Comparison of ENCODE assay signal across 12 cellular contexts in genomic region chr14:59330455-59330854, GRCh38.
DNase-seq lines count a peak whose midpoint lies in the region; ATAC-seq and TF ChIP-seq lines count a peak whose summit lies in the region.
"Had no signal": no experiment of that assay in that cellular context is flagged by ENCODE, and none has a peak within 500 bp of the region (broad histone marks: within the 10 kb centered on the region; RNA-seq: fewer than 3 reads in every experiment).

No MANE protein-coding gene starts in this region.

- H3K27ac ChIP-seq in duodenal mucosa (ENCODE audit: low read depth, low read length): peak overlapping the region; percentile 55
- H3K27ac ChIP-seq in thoracic aorta: peak overlapping the region; percentile 28 to 39

- no peaks in the 10 kb centered on the region for H3K27me3 ChIP-seq in duodenal mucosa (ENCODE audit: control insufficient read depth in 1 of 2, insufficient read depth in 2 of 2, low read length in 2 of 2)
- H3K27me3 ChIP-seq in thoracic aorta (replicated peaks; ENCODE audit: insufficient read depth): no peaks in the 10 kb centered on the region
- H3K27me3 ChIP-seq: MG63 had no signal

- no peak overlapping the region for H3K9ac ChIP-seq in duodenal mucosa (ENCODE audit: low read depth in 1 of 2, low read length in 2 of 2)

- H3K9me3 ChIP-seq in duodenal mucosa (ENCODE audit: control insufficient read depth in 1 of 2, low read length in 2 of 2): no peaks in the 10 kb centered on the region
- H3K9me3 ChIP-seq in thoracic aorta: no peaks in the 10 kb centered on the region
- H3K9me3 ChIP-seq: MG63 had no signal

- no peak overlapping the region for H3K4me3 ChIP-seq in duodenal mucosa (ENCODE audit: low read depth in 1 of 2, low read length in 2 of 2)
- H3K4me3 ChIP-seq in thoracic aorta: no peak overlapping the region
- H3K4me3 ChIP-seq: MG63 had no signal

- H3K36me3 ChIP-seq in duodenal mucosa (ENCODE audit: control insufficient read depth in 1 of 2, insufficient read depth in 2 of 2, low read length in 2 of 2) (peaks cover 7 to 20% of the 10 kb centered on the region in 2 donors), thoracic aorta (peaks cover 8% of the 10 kb centered on the region)
- H3K36me3 ChIP-seq: MG63 had no signal

- TF ChIP-seq CTCF in thoracic aorta (IDR thresholded peaks at IDR 0.05): no peak

- DNase-seq in thoracic aorta (ENCODE audit: low spot score): no peak
- DNase-seq in NCI-H524 (lab: John Stamatoyannopoulos, UW): no peak
- DNase-seq in stimulated activated CD4-positive, alpha-beta T cell treated with anti-CD3 and anti-CD28 coated beads, Interleukin-1b, Interleukin-23, amount 100 ng/mL, for 48 hours: no peak
- DNase-seq: activated CD8-positive, alpha-beta memory T cell treated with anti-CD3 and anti-CD28 coated beads, Interleukin-2, amount 10 ng/mL, durations not matched to agents 7 days and 5 days; DMS 273 treated with DMSO at 0.1 percent for 48 hours; kidney glomerular epithelial cell; MG63; NCI-H748 treated with DMSO at 0.1 percent for 48 hours had no signal

- ATAC-seq in GM19395 (IDR thresholded peaks at IDR 0.05; ENCODE audit: unreplicated experiment) (peak; percentile 98), HG02981 (IDR thresholded peaks at IDR 0.05; ENCODE audit: unreplicated experiment) (peak; percentile 57), thoracic aorta (ENCODE audit: insufficient number of reproducible peaks, low FRiP score, low read depth) (no peak), GM18907 (IDR thresholded peaks at IDR 0.05; ENCODE audit: unreplicated experiment) (no peak)
- ATAC-seq: activated CD8-positive, alpha-beta memory T cell treated with anti-CD3 and anti-CD28 coated beads, Interleukin-2, amount 10 ng/mL, durations not matched to agents 7 days and 5 days had no signal

- H3K4me1 ChIP-seq in duodenal mucosa (ENCODE audit: control insufficient read depth in 1 of 2, insufficient read depth in 2 of 2, low read length in 2 of 2): peaks cover 0 to 6% of the 10 kb centered on the region in 2 donors
- H3K4me1 ChIP-seq in thoracic aorta (ENCODE audit: control insufficient read depth in 1 of 2, low read depth in 2 of 2): peaks cover 25 to 70% of the 10 kb centered on the region in 2 donors

Comparison
In these comparisons a context has a peak if more than half of its experiments do, and no peak if none do; other contexts are left out.
1. ATAC-seq: peak in GM19395 (single experiment) and HG02981 (single experiment); none in thoracic aorta (single experiment) and GM18907 (single experiment).